In genomic region chrX:119427024-119427794, GRCh38 we compare ENCODE assay signal across 9 cellular contexts. TPM values are rescaled to one million over a fixed set of nuclear protein-coding genes. Genes with fewer than 3 reads are reported as not detected.
DNase-seq lines count a peak whose midpoint lies in the region; ATAC-seq and TF ChIP-seq lines count a peak whose summit lies in the region.
"Had no signal": no experiment of that assay in that cellular context is flagged by ENCODE, and none has a peak within 500 bp of the region (broad histone marks: within the 10 kb centered on the region; RNA-seq: fewer than 3 reads in every experiment).

No MANE protein-coding gene starts in this region.

- TF ChIP-seq CTCF in osteoblast (IDR thresholded peaks at IDR 0.05; ENCODE audit: extremely low read depth, low read depth, low read length) (no peak), omental fat pad (IDR thresholded peaks at IDR 0.05) (no peak)

- peak overlapping the region; percentile 47 for H3K4me2 ChIP-seq in osteoblast (ENCODE audit: insufficient read depth, low read length)

- H3K79me2 ChIP-seq in osteoblast (ENCODE audit: insufficient read depth, low read length): no peaks in the 10 kb centered on the region

- H4K20me1 ChIP-seq in osteoblast (ENCODE audit: insufficient read depth, low read length): no peaks in the 10 kb centered on the region

- H3K27me3 ChIP-seq in osteoblast (ENCODE audit: insufficient read depth, low read length): no peaks in the 10 kb centered on the region

- no peaks in the 10 kb centered on the region for H3K36me3 ChIP-seq in osteoblast (ENCODE audit: insufficient read depth, low read length)

- H2AFZ ChIP-seq in osteoblast (ENCODE audit: low read length): no peak overlapping the region

- H3K4me3 ChIP-seq in osteoblast (ENCODE audit: insufficient read depth, low read length): no peak overlapping the region
- H3K4me3 ChIP-seq: skin epidermis had no signal

- peaks cover 12% of the 10 kb centered on the region for H3K4me1 ChIP-seq in osteoblast (ENCODE audit: insufficient read depth, low read length)

- ATAC-seq in GM19025 (IDR thresholded peaks at IDR 0.05; ENCODE audit: low read depth, unreplicated experiment) (peak; percentile 84), HG03196 (IDR thresholded peaks at IDR 0.05; ENCODE audit: unreplicated experiment) (peak; percentile 83), omental fat pad (ENCODE audit: low FRiP score) (no peak), HG03439 (IDR thresholded peaks at IDR 0.05; ENCODE audit: unreplicated experiment) (no peak)

- DNase-seq in AML-193 (lab: John Stamatoyannopoulos, UW): peak; percentile 24 to 49
- peak; percentile 61 for DNase-seq in astrocyte of the hippocampus (ENCODE audit: low read depth, low spot score)
- peak; percentile 77 for DNase-seq in osteoblast (ENCODE audit: insufficient read length, low spot score, missing footprints)
- DNase-seq in T-helper 9 cell: no peak
- no peak for DNase-seq in omental fat pad (ENCODE audit: low spot score)

- peak overlapping the region; percentile 37 for H3K27ac ChIP-seq in osteoblast (ENCODE audit: low read depth, low read length)

- H3K9me3 ChIP-seq in osteoblast (ENCODE audit: low read depth, low read length): no peaks in the 10 kb centered on the region

RNA-seq across cellular contexts. Expression of gene SLC25A43, which starts 28.1 kb away (rescaled TPM):
- total RNA-seq in osteoblast: 23.5 and 24.8 TPM in 2 replicates
- 10 to 100 TPM; 18.4 to 33.7 (median 22.2) TPM for total RNA-seq in omental fat pad

RNA-seq across cellular contexts. Expression of gene SLC25A5, which starts 41.0 kb away (rescaled TPM):
- total RNA-seq in osteoblast (165 and 174 TPM in 2 replicates), omental fat pad (100 to 1,000 TPM; 115 to 215 (median 194) TPM)

Comparison
In these comparisons a context has a peak if more than half of its experiments do, and no peak if none do; other contexts are left out.
1. DNase-seq: peak in AML-193 (2 of 2), astrocyte of the hippocampus (single experiment) and osteoblast (single experiment); none in T-helper 9 cell (single experiment) and omental fat pad (single experiment).
2. ATAC-seq: peak in GM19025 (single experiment) and HG03196 (single experiment); none in omental fat pad (single experiment) and HG03439 (single experiment).